ENCODE assay signal across 33 cellular contexts in genomic region chr10:1635340-1635739, GRCh38.
"Had no signal": no experiment of that assay in that cellular context is flagged by ENCODE, and none has a peak within 500 bp of the region (broad histone marks: within the 10 kb centered on the region; RNA-seq: fewer than 3 reads in every experiment).

No MANE protein-coding gene starts in this region.

- FAIRE-seq: astrocyte had no signal

- H3K27ac ChIP-seq: adrenal gland, body of pancreas, breast epithelium, Peyer's patch, RWPE1 had no signal

- ATAC-seq: activated CD4-positive, alpha-beta T cell treated with anti-CD3 and anti-CD28 coated beads for 36 hours; activated CD4-positive, CD25-positive, alpha-beta regulatory T cell treated with anti-CD3 and anti-CD28 coated beads, Interleukin-2, amount 50 U/mL, for 24 hours; activated naive CD4-positive, alpha-beta T cell treated with anti-CD3 and anti-CD28 coated beads, Interleukin-2, amount 50 U/mL, for 72 hours; activated T-cell treated with anti-CD3 and anti-CD28 coated beads, Interleukin-2, amount 50 U/mL, for 4 hours; body of pancreas; PC-3; Right ventricle myocardium inferior had no signal

- H3K27me3 ChIP-seq: adrenal gland, body of pancreas, MG63, Peyer's patch had no signal

- H3K9me3 ChIP-seq: adrenal gland, body of pancreas, breast epithelium, MG63, Peyer's patch had no signal

- H3K36me3 ChIP-seq: adrenal gland, breast epithelium, MG63, Peyer's patch had no signal

- H3K4me1 ChIP-seq: adrenal gland, body of pancreas, breast epithelium, Peyer's patch had no signal

- H3K27ac Mint-ChIP-seq: activated CD4-positive, alpha-beta memory T cell treated with anti-CD3 and anti-CD28 coated beads for 36 hours; activated CD4-positive, alpha-beta T cell treated with anti-CD3 and anti-CD28 coated beads for 36 hours; activated naive CD4-positive, alpha-beta T cell treated with anti-CD3 and anti-CD28 coated beads for 36 hours; activated naive CD4-positive, alpha-beta T cell treated with anti-CD3 and anti-CD28 coated beads, Interleukin-2, amount 50 U/mL, for 72 hours; activated T-helper 1 cell treated with anti-CD3 and anti-CD28 coated beads, Interleukin-12 subunit alpha, Interleukin-12 subunit beta, Interleukin-2, Interleukin-4 antibody, amounts not matched to agents 30 ng/mL and 10 ng/mL and 1 ng/mL, durations not matched to agents 14 hours and 24 hours and 36 hours had no signal

- H3K4me3 Mint-ChIP-seq: activated CD4-positive, alpha-beta memory T cell treated with anti-CD3 and anti-CD28 coated beads for 36 hours; activated CD4-positive, alpha-beta T cell treated with anti-CD3 and anti-CD28 coated beads for 36 hours; activated naive CD4-positive, alpha-beta T cell treated with anti-CD3 and anti-CD28 coated beads for 36 hours; activated T-cell treated with anti-CD3 and anti-CD28 coated beads, Interleukin-2, amount 50 U/mL, for 4 hours; activated T-helper 1 cell treated with anti-CD3 and anti-CD28 coated beads, Interleukin-12 subunit alpha, Interleukin-12 subunit beta, Interleukin-2, Interleukin-4 antibody, amounts not matched to agents 30 ng/mL and 10 ng/mL and 1 ng/mL, durations not matched to agents 14 hours and 24 hours and 36 hours had no signal

- H3K36me3 Mint-ChIP-seq: activated CD4-positive, alpha-beta memory T cell treated with anti-CD3 and anti-CD28 coated beads for 36 hours; activated naive CD4-positive, alpha-beta T cell treated with anti-CD3 and anti-CD28 coated beads, Interleukin-2, amount 50 U/mL, for 72 hours had no signal

- H3K4me3 ChIP-seq: adrenal gland, body of pancreas, breast epithelium, MG63, Peyer's patch had no signal

- H3K9me3 Mint-ChIP-seq: activated CD4-positive, alpha-beta memory T cell treated with anti-CD3 and anti-CD28 coated beads for 36 hours; activated naive CD4-positive, alpha-beta T cell treated with anti-CD3 and anti-CD28 coated beads for 36 hours; activated naive CD4-positive, alpha-beta T cell treated with anti-CD3 and anti-CD28 coated beads, Interleukin-2, amount 50 U/mL, for 72 hours; activated T-cell treated with anti-CD3 and anti-CD28 coated beads, Interleukin-2, amount 50 U/mL, for 4 hours; activated T-helper 1 cell treated with anti-CD3 and anti-CD28 coated beads, Interleukin-12 subunit alpha, Interleukin-12 subunit beta, Interleukin-2, Interleukin-4 antibody, amounts not matched to agents 30 ng/mL and 10 ng/mL and 1 ng/mL, durations not matched to agents 14 hours and 24 hours and 36 hours had no signal

- DNase-seq: activated CD4-positive, alpha-beta memory T cell treated with anti-CD3 and anti-CD28 coated beads for 36 hours; activated CD4-positive, alpha-beta T cell treated with anti-CD3 and anti-CD28 coated beads for 36 hours; activated CD4-positive, alpha-beta T cell treated with anti-CD3 and anti-CD28 coated beads, Interleukin-2, amount 50 U/mL, for 1 hour; activated CD8-positive, alpha-beta memory T cell treated with anti-CD3 and anti-CD28 coated beads, Interleukin-2, amount 50 U/mL, for 4 hours; activated gamma-delta T cell treated with Interleukin-2 at 50 U/mL for 16 hours; activated naive CD4-positive, alpha-beta T cell treated with anti-CD3 and anti-CD28 coated beads for 36 hours; activated T-cell treated with anti-CD3 and anti-CD28 coated beads for 4 hours; activated T-cell treated with anti-CD3 and anti-CD28 coated beads, Interleukin-2, amount 50 U/mL, for 4 hours; adrenal gland; body of pancreas; Kasumi-1; MG63; NCI-H1048; NCI-H1105 treated with DMSO at 0.1 percent for 48 hours; NCI-H1436; NCI-H1694; NCI-H1930; NCI-H510A; NCI-H526; NCI-H748 treated with DMSO at 0.1 percent for 48 hours; NK-92 treated with Interleukin-12 subunit alpha and Interleukin-12 subunit beta, amount 100 ng/mL, for 24 hours; PC-3; Peyer's patch; SIG-M5; SW 1271; T1000 had no signal
